ENCODE assay signal across 28 cellular contexts in genomic region chr7:855686-856369, GRCh38.
"Had no signal": no experiment of that assay in that cellular context is flagged by ENCODE, and none has a peak within 500 bp of the region (broad histone marks: within the 10 kb centered on the region; RNA-seq: fewer than 3 reads in every experiment).

No MANE protein-coding gene starts in this region.

- H3K27me3 ChIP-seq: adrenal gland, breast epithelium, colonic mucosa, heart right ventricle, sigmoid colon, testis had no signal

- H3K27ac Mint-ChIP-seq: activated B cell treated with CpG ODN at 0.5 μM for 24 hours; activated CD4-positive, alpha-beta T cell treated with anti-CD3 and anti-CD28 coated beads for 36 hours; activated naive CD8-positive, alpha-beta T cell; activated T-cell treated with anti-CD3 and anti-CD28 coated beads, Interleukin-2, amount 50 U/mL, for 24 hours; activated T-helper 2 cell treated with anti-CD3 and anti-CD28 coated beads, Interferon-gamma antibody, Interleukin-2, Interleukin-4, amounts not matched to agents 10 μg/mL and 5 μg/mL and 100 μg/mL, durations not matched to agents 14 hours and 24 hours and 36 hours; endodermal cell; stimulated activated naive B cell treated with anti-CD40 and anti-IgM and Interleukin-4, amounts not matched to agents 10 μg/mL and 1 μg/mL and 100 μg/mL, for 72 hours; T-helper 1 cell treated with Interleukin-12 subunit alpha and Interleukin-12 subunit beta and Interleukin-4 antibody, amounts not matched to agents 30 μg/mL and 1 μg/mL, for 36 hours had no signal

- H3K4me1 Mint-ChIP-seq: activated B cell treated with CpG ODN at 0.5 μM for 24 hours; activated CD4-positive, alpha-beta T cell treated with anti-CD3 and anti-CD28 coated beads for 36 hours; central memory CD8-positive, alpha-beta T cell; endodermal cell had no signal

- DNase-seq: activated B cell treated with CpG ODN at 0.5 μM for 24 hours; activated CD4-positive, alpha-beta T cell treated with anti-CD3 and anti-CD28 coated beads for 36 hours; activated CD4-positive, alpha-beta T cell treated with anti-CD3 and anti-CD28 coated beads, Interleukin-2, amount 50 U/mL, for 4 hours; activated CD8-positive, alpha-beta memory T cell treated with anti-CD3 and anti-CD28 coated beads for 24 hours; activated CD8-positive, alpha-beta memory T cell treated with anti-CD3 and anti-CD28 coated beads, Interleukin-2, amount 50 U/mL, for 4 hours; activated naive CD4-positive, alpha-beta T cell; activated T-cell treated with anti-CD3 and anti-CD28 coated beads, Interleukin-2, amount 50 U/mL, for 24 hours; adrenal gland; colonic mucosa; endodermal cell; heart right ventricle; islet precursor cell; mammary epithelial cell; midbrain; nucleus accumbens; sigmoid colon; stimulated activated CD4-positive, alpha-beta T cell treated with anti-CD3 and anti-CD28 coated beads, Interleukin-15, amount 100 ng/mL, for 24 hours; stimulated activated naive B cell treated with anti-CD40 and anti-IgM and Interleukin-4, amounts not matched to agents 10 μg/mL and 1 μg/mL and 100 μg/mL, for 72 hours; T1000; testis; trophoblast cell had no signal

- H3K27ac ChIP-seq: adrenal gland, breast epithelium, colonic mucosa, epithelial cell of prostate, heart right ventricle, sigmoid colon, testis had no signal

- H3K4me3 ChIP-seq: adrenal gland, breast epithelium, colonic mucosa, heart right ventricle, sigmoid colon, smooth muscle cell, testis had no signal

- ATAC-seq: activated CD4-positive, alpha-beta T cell treated with anti-CD3 and anti-CD28 coated beads for 36 hours; stimulated activated naive B cell treated with anti-CD40 and anti-IgM and Interleukin-4, amounts not matched to agents 10 μg/mL and 1 μg/mL and 100 μg/mL, for 72 hours had no signal

- H3K9me3 Mint-ChIP-seq: activated B cell treated with CpG ODN at 0.5 μM for 24 hours; activated T-cell treated with anti-CD3 and anti-CD28 coated beads, Interleukin-2, amount 50 U/mL, for 24 hours; activated T-helper 2 cell treated with anti-CD3 and anti-CD28 coated beads, Interferon-gamma antibody, Interleukin-2, Interleukin-4, amounts not matched to agents 10 μg/mL and 5 μg/mL and 100 μg/mL, durations not matched to agents 14 hours and 24 hours and 36 hours; central memory CD8-positive, alpha-beta T cell; endodermal cell; stimulated activated naive B cell treated with anti-CD40 and anti-IgM and Interleukin-4, amounts not matched to agents 10 μg/mL and 1 μg/mL and 100 μg/mL, for 72 hours; T-helper 1 cell treated with Interleukin-12 subunit alpha and Interleukin-12 subunit beta and Interleukin-4 antibody, amounts not matched to agents 30 μg/mL and 1 μg/mL, for 36 hours had no signal

- H3K9me3 ChIP-seq: adrenal gland, breast epithelium, colonic mucosa, heart right ventricle, sigmoid colon, testis had no signal

- H3K4me3 Mint-ChIP-seq: activated B cell treated with CpG ODN at 0.5 μM for 24 hours; activated CD4-positive, alpha-beta T cell treated with anti-CD3 and anti-CD28 coated beads for 36 hours; activated naive CD8-positive, alpha-beta T cell; activated T-cell treated with anti-CD3 and anti-CD28 coated beads, Interleukin-2, amount 50 U/mL, for 24 hours; central memory CD8-positive, alpha-beta T cell; endodermal cell; stimulated activated naive B cell treated with anti-CD40 and anti-IgM and Interleukin-4, amounts not matched to agents 10 μg/mL and 1 μg/mL and 100 μg/mL, for 72 hours; T-helper 1 cell treated with Interleukin-12 subunit alpha and Interleukin-12 subunit beta and Interleukin-4 antibody, amounts not matched to agents 30 μg/mL and 1 μg/mL, for 36 hours had no signal

- H3K4me1 ChIP-seq: adrenal gland, breast epithelium, colonic mucosa, sigmoid colon, testis had no signal

- H3K27me3 Mint-ChIP-seq: activated B cell treated with CpG ODN at 0.5 μM for 24 hours; activated CD4-positive, alpha-beta T cell treated with anti-CD3 and anti-CD28 coated beads for 36 hours; activated naive CD8-positive, alpha-beta T cell; activated T-cell treated with anti-CD3 and anti-CD28 coated beads, Interleukin-2, amount 50 U/mL, for 24 hours; central memory CD8-positive, alpha-beta T cell; stimulated activated naive B cell treated with anti-CD40 and anti-IgM and Interleukin-4, amounts not matched to agents 10 μg/mL and 1 μg/mL and 100 μg/mL, for 72 hours had no signal
